20 cellular contexts compared by ENCODE assay signal in the genomic region with DNA sequence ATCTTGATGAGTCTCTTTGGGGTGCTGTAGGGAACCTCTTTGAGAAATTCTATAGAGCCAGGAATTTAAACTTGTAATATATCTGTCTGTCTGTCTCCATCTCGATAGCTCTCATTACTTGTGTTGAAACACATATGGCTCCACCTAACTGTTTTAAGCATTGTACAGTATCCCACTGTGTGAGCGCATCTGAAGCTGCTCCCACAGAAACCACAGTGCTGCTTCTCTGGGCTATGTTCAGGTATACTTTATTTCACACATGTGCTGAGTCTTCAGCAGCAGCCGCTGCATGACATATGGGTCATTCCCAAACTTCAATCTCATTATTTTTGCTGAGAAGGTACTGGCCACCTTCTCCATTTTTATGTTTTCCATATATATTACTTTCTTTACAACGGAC.
"Had no signal": no experiment of that assay in that cellular context is flagged by ENCODE, and none has a peak within 500 bp of the region (broad histone marks: within the 10 kb centered on the region; RNA-seq: fewer than 3 reads in every experiment).

No MANE protein-coding gene starts in this region.

- H3K9me3 ChIP-seq: gastrocnemius medialis, prostate gland, right atrium auricular region, stomach had no signal

- H3K4me3 ChIP-seq: coronary artery, gastrocnemius medialis, lung, prostate gland, right atrium auricular region, stomach had no signal

- H3K4me3 Mint-ChIP-seq: activated CD4-positive, alpha-beta T cell treated with anti-CD3 and anti-CD28 coated beads, Interleukin-2, amount 10 ng/mL, durations not matched to agents 7 days and 5 days; activated naive CD4-positive, alpha-beta T cell treated with anti-CD3 and anti-CD28 coated beads for 36 hours; type B pancreatic cell had no signal

- H3K27me3 Mint-ChIP-seq: activated CD4-positive, alpha-beta T cell treated with anti-CD3 and anti-CD28 coated beads, Interleukin-2, amount 10 ng/mL, durations not matched to agents 7 days and 5 days; type B pancreatic cell had no signal

- H3K36me3 Mint-ChIP-seq: type B pancreatic cell had no signal

- H3K36me3 ChIP-seq: brain microvascular endothelial cell, gastrocnemius medialis, prostate gland, right atrium auricular region, stomach had no signal

- H3K27ac ChIP-seq: brain microvascular endothelial cell, coronary artery, gastrocnemius medialis, prostate gland, right atrium auricular region had no signal

- ATAC-seq: gastrocnemius medialis, left lobe of liver had no signal

- H3K27me3 ChIP-seq: brain microvascular endothelial cell, gastrocnemius medialis, right atrium auricular region, stomach had no signal

- DNase-seq: activated CD4-positive, alpha-beta T cell treated with anti-CD3 and anti-CD28 coated beads, Interleukin-2, amount 10 ng/mL, durations not matched to agents 7 days and 5 days; activated CD4-positive, CD25-positive, alpha-beta regulatory T cell; activated naive CD4-positive, alpha-beta T cell treated with anti-CD3 and anti-CD28 coated beads for 36 hours; aorta; brain microvascular endothelial cell; gastrocnemius medialis; head of caudate nucleus; kidney; stimulated activated CD4-positive, alpha-beta T cell treated with anti-CD3 and anti-CD28 coated beads, Interleukin-12 subunit alpha, Interleukin-12 subunit beta, amount 100 ng/mL, for 4 hours; stimulated activated CD4-positive, alpha-beta T cell treated with anti-CD3 and anti-CD28 coated beads, Interleukin-2, amount 100 ng/mL, for 24 hours; stomach; SW 1271; T-helper 9 cell had no signal

- H3K4me1 ChIP-seq: gastrocnemius medialis, prostate gland, right atrium auricular region had no signal

- H3K27ac Mint-ChIP-seq: activated CD4-positive, alpha-beta T cell treated with anti-CD3 and anti-CD28 coated beads, Interleukin-2, amount 10 ng/mL, durations not matched to agents 7 days and 5 days; activated naive CD4-positive, alpha-beta T cell treated with anti-CD3 and anti-CD28 coated beads for 36 hours; activated T-helper 2 cell treated with anti-CD3 and anti-CD28 coated beads, Interferon-gamma antibody, Interleukin-2, Interleukin-4, amounts not matched to agents 10 μg/mL and 5 μg/mL and 100 μg/mL, durations not matched to agents 14 hours and 24 hours and 36 hours; type B pancreatic cell had no signal
